1 cellular context compared by ENCODE assay signal in the genomic region with DNA sequence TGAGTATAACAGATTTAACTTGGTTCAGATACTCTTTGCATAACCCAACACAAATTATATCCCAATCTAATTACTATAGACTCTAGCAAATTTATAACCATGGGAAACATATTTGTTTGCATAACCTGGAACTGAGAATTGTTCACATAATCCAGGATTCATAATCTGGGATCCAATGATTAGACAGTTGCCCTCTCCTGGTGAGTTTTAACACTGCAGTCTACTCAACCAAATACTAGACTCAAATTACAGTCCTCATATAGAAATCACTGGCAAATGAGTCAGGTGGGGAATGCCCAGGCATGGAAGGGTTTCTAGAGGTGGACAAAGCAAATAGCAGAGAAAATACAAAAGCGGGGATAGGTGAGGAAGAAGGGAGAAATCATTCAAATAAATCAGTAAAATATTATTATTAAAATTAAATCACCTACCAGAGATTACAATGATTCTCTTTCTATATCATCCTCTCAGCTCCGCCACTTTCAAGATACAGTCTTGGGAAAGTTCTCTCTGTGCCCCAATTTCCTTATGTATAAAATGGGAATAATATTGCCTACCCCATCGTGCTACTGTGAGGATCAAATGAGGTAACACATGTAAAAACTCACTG.
TF ChIP-seq lines count a peak whose summit lies in the region.

No MANE protein-coding gene starts in this region.

TF ChIP-seq in HepG2, 621 proteins besides CTCF, POLR2A, EP300 and RAD21 (continued from another document):
- TF ChIP-seq, protein P1, sequence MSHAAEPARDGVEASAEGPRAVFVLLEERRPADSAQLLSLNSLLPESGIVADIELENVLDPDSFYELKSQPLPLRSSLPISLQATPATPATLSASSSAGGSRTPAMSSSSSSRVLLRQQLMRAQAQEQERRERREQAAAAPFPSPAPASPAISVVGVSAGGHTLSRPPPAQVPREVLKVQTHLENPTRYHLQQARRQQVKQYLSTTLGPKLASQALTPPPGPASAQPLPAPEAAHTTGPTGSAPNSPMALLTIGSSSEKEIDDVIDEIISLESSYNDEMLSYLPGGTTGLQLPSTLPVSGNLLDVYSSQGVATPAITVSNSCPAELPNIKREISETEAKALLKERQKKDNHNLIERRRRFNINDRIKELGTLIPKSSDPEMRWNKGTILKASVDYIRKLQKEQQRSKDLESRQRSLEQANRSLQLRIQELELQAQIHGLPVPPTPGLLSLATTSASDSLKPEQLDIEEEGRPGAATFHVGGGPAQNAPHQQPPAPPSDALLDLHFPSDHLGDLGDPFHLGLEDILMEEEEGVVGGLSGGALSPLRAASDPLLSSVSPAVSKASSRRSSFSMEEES (CRISPR knock-in tag; IDR thresholded peaks at IDR 0.05): no peak
- TF ChIP-seq, protein P2, sequence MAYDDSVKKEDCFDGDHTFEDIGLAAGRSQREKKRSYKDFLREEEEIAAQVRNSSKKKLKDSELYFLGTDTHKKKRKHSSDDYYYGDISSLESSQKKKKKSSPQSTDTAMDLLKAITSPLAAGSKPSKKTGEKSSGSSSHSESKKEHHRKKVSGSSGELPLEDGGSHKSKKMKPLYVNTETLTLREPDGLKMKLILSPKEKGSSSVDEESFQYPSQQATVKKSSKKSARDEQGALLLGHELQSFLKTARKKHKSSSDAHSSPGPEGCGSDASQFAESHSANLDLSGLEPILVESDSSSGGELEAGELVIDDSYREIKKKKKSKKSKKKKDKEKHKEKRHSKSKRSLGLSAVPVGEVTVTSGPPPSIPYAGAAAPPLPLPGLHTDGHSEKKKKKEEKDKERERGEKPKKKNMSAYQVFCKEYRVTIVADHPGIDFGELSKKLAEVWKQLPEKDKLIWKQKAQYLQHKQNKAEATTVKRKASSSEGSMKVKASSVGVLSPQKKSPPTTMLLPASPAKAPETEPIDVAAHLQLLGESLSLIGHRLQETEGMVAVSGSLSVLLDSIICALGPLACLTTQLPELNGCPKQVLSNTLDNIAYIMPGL (CRISPR knock-in tag; IDR thresholded peaks at IDR 0.05; ENCODE audit: borderline replicate concordance in 1 of 2, low read depth in 1 of 2): no peak
- TF ChIP-seq, protein P3, sequence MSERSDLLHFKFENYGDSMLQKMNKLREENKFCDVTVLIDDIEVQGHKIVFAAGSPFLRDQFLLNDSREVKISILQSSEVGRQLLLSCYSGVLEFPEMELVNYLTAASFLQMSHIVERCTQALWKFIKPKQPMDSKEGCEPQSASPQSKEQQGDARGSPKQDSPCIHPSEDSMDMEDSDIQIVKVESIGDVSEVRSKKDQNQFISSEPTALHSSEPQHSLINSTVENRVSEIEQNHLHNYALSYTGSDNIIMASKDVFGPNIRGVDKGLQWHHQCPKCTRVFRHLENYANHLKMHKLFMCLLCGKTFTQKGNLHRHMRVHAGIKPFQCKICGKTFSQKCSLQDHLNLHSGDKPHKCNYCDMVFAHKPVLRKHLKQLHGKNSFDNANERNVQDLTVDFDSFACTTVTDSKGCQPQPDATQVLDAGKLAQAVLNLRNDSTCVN (CRISPR knock-in tag; IDR thresholded peaks at IDR 0.05; ENCODE audit: borderline replicate concordance): no peak
- TF ChIP-seq, protein P4, sequence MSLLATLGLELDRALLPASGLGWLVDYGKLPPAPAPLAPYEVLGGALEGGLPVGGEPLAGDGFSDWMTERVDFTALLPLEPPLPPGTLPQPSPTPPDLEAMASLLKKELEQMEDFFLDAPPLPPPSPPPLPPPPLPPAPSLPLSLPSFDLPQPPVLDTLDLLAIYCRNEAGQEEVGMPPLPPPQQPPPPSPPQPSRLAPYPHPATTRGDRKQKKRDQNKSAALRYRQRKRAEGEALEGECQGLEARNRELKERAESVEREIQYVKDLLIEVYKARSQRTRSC (CRISPR knock-in tag; IDR thresholded peaks at IDR 0.05; ENCODE audit: low read depth): no peak
- TF ChIP-seq ZNF230 (CRISPR knock-in tag; IDR thresholded peaks at IDR 0.05): no peak
- TF ChIP-seq, protein P5, sequence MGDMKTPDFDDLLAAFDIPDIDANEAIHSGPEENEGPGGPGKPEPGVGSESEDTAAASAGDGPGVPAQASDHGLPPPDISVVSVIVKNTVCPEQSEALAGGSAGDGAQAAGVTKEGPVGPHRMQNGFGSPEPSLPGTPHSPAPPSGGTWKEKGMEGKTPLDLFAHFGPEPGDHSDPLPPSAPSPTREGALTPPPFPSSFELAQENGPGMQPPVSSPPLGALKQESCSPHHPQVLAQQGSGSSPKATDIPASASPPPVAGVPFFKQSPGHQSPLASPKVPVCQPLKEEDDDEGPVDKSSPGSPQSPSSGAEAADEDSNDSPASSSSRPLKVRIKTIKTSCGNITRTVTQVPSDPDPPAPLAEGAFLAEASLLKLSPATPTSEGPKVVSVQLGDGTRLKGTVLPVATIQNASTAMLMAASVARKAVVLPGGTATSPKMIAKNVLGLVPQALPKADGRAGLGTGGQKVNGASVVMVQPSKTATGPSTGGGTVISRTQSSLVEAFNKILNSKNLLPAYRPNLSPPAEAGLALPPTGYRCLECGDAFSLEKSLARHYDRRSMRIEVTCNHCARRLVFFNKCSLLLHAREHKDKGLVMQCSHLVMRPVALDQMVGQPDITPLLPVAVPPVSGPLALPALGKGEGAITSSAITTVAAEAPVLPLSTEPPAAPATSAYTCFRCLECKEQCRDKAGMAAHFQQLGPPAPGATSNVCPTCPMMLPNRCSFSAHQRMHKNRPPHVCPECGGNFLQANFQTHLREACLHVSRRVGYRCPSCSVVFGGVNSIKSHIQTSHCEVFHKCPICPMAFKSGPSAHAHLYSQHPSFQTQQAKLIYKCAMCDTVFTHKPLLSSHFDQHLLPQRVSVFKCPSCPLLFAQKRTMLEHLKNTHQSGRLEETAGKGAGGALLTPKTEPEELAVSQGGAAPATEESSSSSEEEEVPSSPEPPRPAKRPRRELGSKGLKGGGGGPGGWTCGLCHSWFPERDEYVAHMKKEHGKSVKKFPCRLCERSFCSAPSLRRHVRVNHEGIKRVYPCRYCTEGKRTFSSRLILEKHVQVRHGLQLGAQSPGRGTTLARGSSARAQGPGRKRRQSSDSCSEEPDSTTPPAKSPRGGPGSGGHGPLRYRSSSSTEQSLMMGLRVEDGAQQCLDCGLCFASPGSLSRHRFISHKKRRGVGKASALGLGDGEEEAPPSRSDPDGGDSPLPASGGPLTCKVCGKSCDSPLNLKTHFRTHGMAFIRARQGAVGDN (CRISPR knock-in tag; IDR thresholded peaks at IDR 0.05): no peak
- TF ChIP-seq SIN3A (IDR thresholded peaks at IDR 0.05; ENCODE audit: borderline replicate concordance, low read depth, low read length): no peak
- peak; percentile 48 for TF ChIP-seq STAG1 (CRISPR knock-in tag; IDR thresholded peaks at IDR 0.05)
- TF ChIP-seq TBX3 (IDR thresholded peaks at IDR 0.05; ENCODE audit: borderline replicate concordance): no peak
- TF ChIP-seq, protein P6, sequence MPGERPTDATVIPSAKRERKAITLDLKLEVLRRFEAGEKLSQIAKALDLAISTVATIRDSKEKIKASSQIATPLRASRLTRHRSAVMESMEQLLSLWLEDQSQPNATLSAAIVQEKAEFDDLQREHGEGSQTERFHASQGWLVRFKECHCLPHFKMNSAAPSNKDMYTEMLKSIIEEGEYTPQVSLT (CRISPR knock-in tag; IDR thresholded peaks at IDR 0.05; ENCODE audit: borderline replicate concordance, low read depth): no peak
- no peak for TF ChIP-seq POLR2AphosphoS5 (IDR thresholded peaks at IDR 0.05; ENCODE audit: low read depth, low read length)
- TF ChIP-seq, protein P7, sequence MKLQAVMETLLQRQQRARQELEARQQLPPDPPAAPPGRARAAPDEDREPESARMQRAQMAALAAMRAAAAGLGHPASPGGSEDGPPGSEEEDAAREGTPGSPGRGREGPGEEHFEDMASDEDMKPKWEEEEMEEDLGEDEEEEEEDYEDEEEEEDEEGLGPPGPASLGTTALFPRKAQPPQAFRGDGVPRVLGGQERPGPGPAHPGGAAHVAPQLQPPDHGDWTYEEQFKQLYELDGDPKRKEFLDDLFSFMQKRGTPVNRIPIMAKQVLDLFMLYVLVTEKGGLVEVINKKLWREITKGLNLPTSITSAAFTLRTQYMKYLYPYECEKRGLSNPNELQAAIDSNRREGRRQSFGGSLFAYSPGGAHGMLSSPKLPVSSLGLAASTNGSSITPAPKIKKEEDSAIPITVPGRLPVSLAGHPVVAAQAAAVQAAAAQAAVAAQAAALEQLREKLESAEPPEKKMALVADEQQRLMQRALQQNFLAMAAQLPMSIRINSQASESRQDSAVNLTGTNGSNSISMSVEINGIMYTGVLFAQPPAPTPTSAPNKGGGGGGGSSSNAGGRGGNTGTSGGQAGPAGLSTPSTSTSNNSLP (IDR thresholded peaks at IDR 0.05; ENCODE audit: low read depth, low read length): peak; percentile 83
- TF ChIP-seq MLLT10 (CRISPR knock-in tag; IDR thresholded peaks at IDR 0.05): no peak
- TF ChIP-seq ZSCAN20 (CRISPR knock-in tag; IDR thresholded peaks at IDR 0.05; ENCODE audit: borderline replicate concordance): no peak
- TF ChIP-seq, protein P8, sequence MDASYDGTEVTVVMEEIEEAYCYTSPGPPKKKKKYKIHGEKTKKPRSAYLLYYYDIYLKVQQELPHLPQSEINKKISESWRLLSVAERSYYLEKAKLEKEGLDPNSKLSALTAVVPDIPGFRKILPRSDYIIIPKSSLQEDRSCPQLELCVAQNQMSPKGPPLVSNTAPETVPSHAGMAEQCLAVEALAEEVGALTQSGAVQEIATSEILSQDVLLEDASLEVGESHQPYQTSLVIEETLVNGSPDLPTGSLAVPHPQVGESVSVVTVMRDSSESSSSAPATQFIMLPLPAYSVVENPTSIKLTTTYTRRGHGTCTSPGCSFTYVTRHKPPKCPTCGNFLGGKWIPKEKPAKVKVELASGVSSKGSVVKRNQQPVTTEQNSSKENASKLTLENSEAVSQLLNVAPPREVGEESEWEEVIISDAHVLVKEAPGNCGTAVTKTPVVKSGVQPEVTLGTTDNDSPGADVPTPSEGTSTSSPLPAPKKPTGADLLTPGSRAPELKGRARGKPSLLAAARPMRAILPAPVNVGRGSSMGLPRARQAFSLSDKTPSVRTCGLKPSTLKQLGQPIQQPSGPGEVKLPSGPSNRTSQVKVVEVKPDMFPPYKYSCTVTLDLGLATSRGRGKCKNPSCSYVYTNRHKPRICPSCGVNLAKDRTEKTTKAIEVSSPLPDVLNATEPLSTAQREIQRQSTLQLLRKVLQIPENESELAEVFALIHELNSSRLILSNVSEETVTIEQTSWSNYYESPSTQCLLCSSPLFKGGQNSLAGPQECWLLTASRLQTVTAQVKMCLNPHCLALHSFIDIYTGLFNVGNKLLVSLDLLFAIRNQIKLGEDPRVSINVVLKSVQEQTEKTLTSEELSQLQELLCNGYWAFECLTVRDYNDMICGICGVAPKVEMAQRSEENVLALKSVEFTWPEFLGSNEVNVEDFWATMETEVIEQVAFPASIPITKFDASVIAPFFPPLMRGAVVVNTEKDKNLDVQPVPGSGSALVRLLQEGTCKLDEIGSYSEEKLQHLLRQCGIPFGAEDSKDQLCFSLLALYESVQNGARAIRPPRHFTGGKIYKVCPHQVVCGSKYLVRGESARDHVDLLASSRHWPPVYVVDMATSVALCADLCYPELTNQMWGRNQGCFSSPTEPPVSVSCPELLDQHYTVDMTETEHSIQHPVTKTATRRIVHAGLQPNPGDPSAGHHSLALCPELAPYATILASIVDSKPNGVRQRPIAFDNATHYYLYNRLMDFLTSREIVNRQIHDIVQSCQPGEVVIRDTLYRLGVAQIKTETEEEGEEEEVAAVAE (CRISPR knock-in tag; IDR thresholded peaks at IDR 0.05; ENCODE audit: borderline replicate concordance): no peak
